8 cellular contexts compared by ENCODE assay signal in the genomic region with DNA sequence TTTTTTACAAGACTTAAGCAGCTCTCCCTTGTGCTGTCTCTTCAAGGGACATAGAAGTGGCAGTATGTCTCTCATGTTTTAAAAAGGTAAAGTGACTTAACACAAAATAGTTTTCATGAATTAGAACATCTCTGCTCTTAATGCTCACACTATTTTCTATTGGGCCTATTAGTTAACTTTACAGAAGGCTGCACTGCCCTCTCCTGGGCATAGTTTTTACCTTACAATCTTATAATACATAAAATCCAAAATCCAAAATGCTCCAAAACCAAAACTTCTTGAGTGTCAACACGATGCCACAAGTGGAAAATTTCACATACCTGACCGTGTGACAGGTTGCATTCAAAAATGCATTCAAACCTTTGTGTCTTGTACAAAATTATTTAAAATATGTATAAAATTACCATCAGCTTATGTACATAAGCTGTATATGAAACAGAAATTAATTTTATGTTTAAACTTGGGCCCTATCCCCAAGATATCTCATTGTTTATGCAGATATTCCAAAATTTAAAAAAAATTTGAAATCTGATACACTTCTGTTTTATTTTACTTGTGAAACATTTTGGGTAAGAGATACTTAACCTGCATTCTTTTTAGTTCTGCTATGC. TPM values are rescaled to one million over a fixed set of nuclear protein-coding genes. Genes with fewer than 3 reads are reported as not detected.
A peak's percentile ranks its signal among the peaks of the same experiment; 100 is the strongest.
DNase-seq lines count a peak whose midpoint lies in the region; ATAC-seq and TF ChIP-seq lines count a peak whose summit lies in the region.

No MANE protein-coding gene starts in this region.

- TF ChIP-seq CTCF in C4-2B (conservative IDR thresholded peaks at IDR 0.05), result peak; percentile 84
- peak; percentile 51 for TF ChIP-seq CTCF in brain microvascular endothelial cell (IDR thresholded peaks at IDR 0.05; ENCODE audit: low read depth, low read length, missing control alignments)

- H3K27ac ChIP-seq in C4-2B, result no peak overlapping the region
- H3K27ac ChIP-seq in brain microvascular endothelial cell, result no peak overlapping the region

- H3K4me1 Mint-ChIP-seq in T-helper 1 cell treated with Interleukin-12 subunit alpha and Interleukin-12 subunit beta and Interleukin-4 antibody, amounts not matched to agents 30 μg/mL and 1 μg/mL, for 36 hours (ENCODE audit: low read depth), result peaks cover 29% of the 10 kb centered on the region

- H3K4me3 ChIP-seq in brain microvascular endothelial cell (ENCODE audit: low read depth, low read length), result no peak overlapping the region

- no peaks in the 10 kb centered on the region for H3K27me3 Mint-ChIP-seq in T-helper 1 cell treated with Interleukin-12 subunit alpha and Interleukin-12 subunit beta and Interleukin-4 antibody, amounts not matched to agents 30 μg/mL and 1 μg/mL, for 36 hours (ENCODE audit: low read depth)

- H3K36me3 ChIP-seq in brain microvascular endothelial cell (replicated peaks), result peaks cover 20% of the 10 kb centered on the region

- DNase-seq in LHCN-M2 (ENCODE audit: low read depth) (peak; percentile 63), brain microvascular endothelial cell (peak; percentile 47), left lobe of liver (ENCODE audit: low spot score) (peak; percentile 45)
- DNase-seq in stimulated activated naive CD4-positive, alpha-beta T cell (lab: John Stamatoyannopoulos, UW), result peak; percentile 25 to 62 (median 48)

- peak overlapping the region; percentile 7 for H3K27ac Mint-ChIP-seq in T-helper 1 cell treated with Interleukin-12 subunit alpha and Interleukin-12 subunit beta and Interleukin-4 antibody, amounts not matched to agents 30 μg/mL and 1 μg/mL, for 36 hours

- ATAC-seq in GM18907 (IDR thresholded peaks at IDR 0.05; ENCODE audit: unreplicated experiment) (peak; percentile 64), left lobe of liver (peak; percentile 71), HG03039 (IDR thresholded peaks at IDR 0.05; ENCODE audit: unreplicated experiment) (no peak)

- no peaks in the 10 kb centered on the region for H3K27me3 ChIP-seq in brain microvascular endothelial cell (replicated peaks)

- peaks cover 14% of the 10 kb centered on the region for H3K36me3 Mint-ChIP-seq in T-helper 1 cell treated with Interleukin-12 subunit alpha and Interleukin-12 subunit beta and Interleukin-4 antibody, amounts not matched to agents 30 μg/mL and 1 μg/mL, for 36 hours (ENCODE audit: low read depth)

- H3K4me3 Mint-ChIP-seq in T-helper 1 cell treated with Interleukin-12 subunit alpha and Interleukin-12 subunit beta and Interleukin-4 antibody, amounts not matched to agents 30 μg/mL and 1 μg/mL, for 36 hours, result no peak overlapping the region

- no peaks in the 10 kb centered on the region for H3K9me3 Mint-ChIP-seq in T-helper 1 cell treated with Interleukin-12 subunit alpha and Interleukin-12 subunit beta and Interleukin-4 antibody, amounts not matched to agents 30 μg/mL and 1 μg/mL, for 36 hours

- in situ Hi-C loops in brain microvascular endothelial cell (cut with HindIII; ENCODE audit: low pct_ligation_motif_present, low sequenced_read_pairs), result no loop called here

RNA-seq across cellular contexts. Expression of gene TES, which starts 25.8 kb away (rescaled TPM):
- 1.0 and 3.1 TPM in 2 replicates for total RNA-seq in LHCN-M2 (2014; rRNA removed)
- 1.8 TPM for polyA plus RNA-seq in LHCN-M2 (2012)
- total RNA-seq in left lobe of liver, result 7.5 TPM
